Comparison of ENCODE assay signal across 10 cellular contexts in the genomic region with DNA sequence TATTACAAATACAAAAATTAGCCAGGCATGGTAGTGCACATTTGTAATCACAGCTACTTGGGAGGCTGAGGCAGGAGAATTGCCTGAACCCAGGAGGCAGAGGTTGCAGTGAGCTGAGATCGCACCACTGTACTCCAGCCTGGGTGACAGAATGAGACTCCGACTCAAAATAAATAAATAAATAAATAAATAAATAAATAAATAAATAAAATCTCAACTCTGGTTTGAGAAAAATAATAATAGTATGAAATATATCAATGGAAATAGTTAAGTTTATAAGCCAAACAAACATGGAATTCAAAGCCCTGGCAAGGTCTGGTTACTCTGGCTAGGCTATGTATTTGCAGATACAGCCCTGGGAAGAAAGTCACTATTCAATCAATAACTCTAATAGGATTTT. TPM values are rescaled to one million over a fixed set of nuclear protein-coding genes. Genes with fewer than 3 reads are reported as not detected.
DNase-seq lines count a peak whose midpoint lies in the region; ATAC-seq and TF ChIP-seq lines count a peak whose summit lies in the region.
"Not testable (repeated sequence)": the region's sequence is repeated elsewhere in the genome, so short reads cannot be mapped to it uniquely, and the experiment has no call there.
"Had no signal": no experiment of that assay in that cellular context is flagged by ENCODE, and none has a peak within 500 bp of the region (broad histone marks: within the 10 kb centered on the region; RNA-seq: fewer than 3 reads in every experiment).

No MANE protein-coding gene starts in this region.

- CTCF ChIA-PET in CD4-positive, alpha-beta memory T cell (lab: Charles Lee; ENCODE audit: partially characterized antibody), result interaction anchor here (1.6 to 3.4 kb wide), 2 partner anchors 65 to 93 kb away, joined by 3 to 25 read pairs; no protein-coding TSS in a partner anchor
- CTCF ChIA-PET in activated CD4-positive, alpha-beta memory T cell treated with anti-CD3 and anti-CD28 coated beads, Interleukin-2, amount 10 ng/mL, durations not matched to agents 7 days and 5 days (lab: Charles Lee), result interaction anchor here (1.4 kb wide), 1 partner anchor 93 kb away, joined by 3 read pairs; no protein-coding TSS in a partner anchor

- H4K20me1 ChIP-seq in KMS-11 (ENCODE audit: insufficient read depth), result not testable (repeated sequence)

- not testable (repeated sequence) for DNase-seq in CD4-positive, alpha-beta memory T cell; WERI-Rb-1; activated CD4-positive, alpha-beta memory T cell treated with anti-CD3 and anti-CD28 coated beads, Interleukin-2, amount 10 ng/mL, durations not matched to agents 7 days and 5 days; activated T-cell treated with anti-CD3 and anti-CD28 coated beads, Interleukin-2, amount 50 U/mL, for 72 hours; activated naive CD8-positive, alpha-beta T cell treated with anti-CD3 and anti-CD28 coated beads for 36 hours; effector memory CD4-positive, alpha-beta T cell; stimulated activated effector memory CD8-positive, alpha-beta T cell treated with anti-CD3 and anti-CD28 coated beads, Interleukin-12 subunit alpha, Interleukin-12 subunit beta, amount 100 ng/mL, for 72 hours (ENCODE audit: low spot score in 2 of 2)

- not testable (repeated sequence) for H3K9me3 Mint-ChIP-seq in CD4-positive, alpha-beta memory T cell; activated CD4-positive, alpha-beta memory T cell treated with anti-CD3 and anti-CD28 coated beads, Interleukin-2, amount 10 ng/mL, durations not matched to agents 7 days and 5 days; activated T-cell treated with anti-CD3 and anti-CD28 coated beads, Interleukin-2, amount 50 U/mL, for 72 hours; activated naive CD8-positive, alpha-beta T cell treated with anti-CD3 and anti-CD28 coated beads for 36 hours; stimulated activated effector memory CD8-positive, alpha-beta T cell treated with anti-CD3 and anti-CD28 coated beads, Interleukin-12 subunit alpha, Interleukin-12 subunit beta, amount 100 ng/mL, for 72 hours

- TF ChIP-seq CTCF in KMS-11 (conservative IDR thresholded peaks at IDR 0.05; ENCODE audit: low read depth, low read length); WERI-Rb-1 (IDR thresholded peaks at IDR 0.05; ENCODE audit: low read depth, low read length): not testable (repeated sequence)

- peaks cover 37 to 66% (median 49%) of the 10 kb centered on the region in 4 donors for H3K4me1 Mint-ChIP-seq in CD4-positive, alpha-beta memory T cell
- H3K4me1 Mint-ChIP-seq in activated CD4-positive, alpha-beta memory T cell treated with anti-CD3 and anti-CD28 coated beads, Interleukin-2, amount 10 ng/mL, durations not matched to agents 7 days and 5 days, result peaks cover 68% of the 10 kb centered on the region
- H3K4me1 Mint-ChIP-seq in activated T-cell treated with anti-CD3 and anti-CD28 coated beads, Interleukin-2, amount 50 U/mL, for 72 hours (ENCODE audit: low read depth), result peaks cover 81% of the 10 kb centered on the region
- H3K4me1 Mint-ChIP-seq in activated naive CD8-positive, alpha-beta T cell treated with anti-CD3 and anti-CD28 coated beads for 36 hours, result peaks cover 58% of the 10 kb centered on the region
- H3K4me1 Mint-ChIP-seq in stimulated activated effector memory CD8-positive, alpha-beta T cell treated with anti-CD3 and anti-CD28 coated beads, Interleukin-12 subunit alpha, Interleukin-12 subunit beta, amount 100 ng/mL, for 72 hours, result peaks cover 56% of the 10 kb centered on the region

- H3K4me3 Mint-ChIP-seq in CD4-positive, alpha-beta memory T cell, result peak overlapping the region in 2 of 8 donors; percentile 26 to 55
- not testable (repeated sequence) for H3K4me3 Mint-ChIP-seq in activated CD4-positive, alpha-beta memory T cell treated with anti-CD3 and anti-CD28 coated beads, Interleukin-2, amount 10 ng/mL, durations not matched to agents 7 days and 5 days; activated T-cell treated with anti-CD3 and anti-CD28 coated beads, Interleukin-2, amount 50 U/mL, for 72 hours; activated naive CD8-positive, alpha-beta T cell treated with anti-CD3 and anti-CD28 coated beads for 36 hours
- peak overlapping the region; percentile 36 for H3K4me3 Mint-ChIP-seq in stimulated activated effector memory CD8-positive, alpha-beta T cell treated with anti-CD3 and anti-CD28 coated beads, Interleukin-12 subunit alpha, Interleukin-12 subunit beta, amount 100 ng/mL, for 72 hours

- H3K79me2 ChIP-seq in KMS-11 (ENCODE audit: insufficient read depth, low read depth), result not testable (repeated sequence)

- H3K4me3 ChIP-seq in CD4-positive, alpha-beta memory T cell (ENCODE audit: low read length in 2 of 2); KMS-11 (IDR thresholded peaks at IDR 0.05; ENCODE audit: insufficient read depth, low read depth, low read length); WERI-Rb-1 (ENCODE audit: low read depth, low read length); effector memory CD4-positive, alpha-beta T cell (ENCODE audit: insufficient read depth, low read depth, low read length, poor library complexity, severe bottlenecking): not testable (repeated sequence)

- peak overlapping the region in 6 of 7 donors; percentile 77 to 92 (median 89) for H3K27ac Mint-ChIP-seq in CD4-positive, alpha-beta memory T cell
- H3K27ac Mint-ChIP-seq in activated CD4-positive, alpha-beta memory T cell treated with anti-CD3 and anti-CD28 coated beads, Interleukin-2, amount 10 ng/mL, durations not matched to agents 7 days and 5 days, result peak overlapping the region; percentile 61
- H3K27ac Mint-ChIP-seq in activated T-cell treated with anti-CD3 and anti-CD28 coated beads, Interleukin-2, amount 50 U/mL, for 72 hours, result peak overlapping the region; percentile 85
- H3K27ac Mint-ChIP-seq in activated naive CD8-positive, alpha-beta T cell treated with anti-CD3 and anti-CD28 coated beads for 36 hours, result peak overlapping the region; percentile 58
- peak overlapping the region; percentile 67 for H3K27ac Mint-ChIP-seq in stimulated activated effector memory CD8-positive, alpha-beta T cell treated with anti-CD3 and anti-CD28 coated beads, Interleukin-12 subunit alpha, Interleukin-12 subunit beta, amount 100 ng/mL, for 72 hours

- POLR2A ChIA-PET in CD4-positive, alpha-beta memory T cell (lab: Charles Lee; ENCODE audit: partially characterized antibody), result interaction anchor here (4.5 to 18.9 kb wide), 2 partner anchors 13 to 81 kb away, joined by 29 to 603 read pairs; a partner anchor contains a TSS
- POLR2A ChIA-PET in activated CD4-positive, alpha-beta memory T cell treated with anti-CD3 and anti-CD28 coated beads, Interleukin-2, amount 10 ng/mL, durations not matched to agents 7 days and 5 days (lab: Charles Lee), result interaction anchor here (1.3 to 21.2 kb wide), 5 partner anchors 20 to 80 kb away, joined by 3 to 1244 read pairs (median 5); a partner anchor contains a TSS

- H3K27me3 ChIP-seq in CD4-positive, alpha-beta memory T cell (ENCODE audit: insufficient read depth, low read length); KMS-11 (ENCODE audit: insufficient read depth, low read depth); WERI-Rb-1 (ENCODE audit: insufficient read depth, low read depth, severe bottlenecking); effector memory CD4-positive, alpha-beta T cell (replicated peaks; ENCODE audit: control insufficient read depth, insufficient read depth, low read length, poor library complexity, severe bottlenecking): not testable (repeated sequence)

- H3K36me3 Mint-ChIP-seq in CD4-positive, alpha-beta memory T cell; stimulated activated effector memory CD8-positive, alpha-beta T cell treated with anti-CD3 and anti-CD28 coated beads, Interleukin-12 subunit alpha, Interleukin-12 subunit beta, amount 100 ng/mL, for 72 hours: not testable (repeated sequence)
- peaks cover 39% of the 10 kb centered on the region for H3K36me3 Mint-ChIP-seq in activated CD4-positive, alpha-beta memory T cell treated with anti-CD3 and anti-CD28 coated beads, Interleukin-2, amount 10 ng/mL, durations not matched to agents 7 days and 5 days (ENCODE audit: low read depth)
- peaks cover 13 to 15% of the 10 kb centered on the region in 2 donors for H3K36me3 Mint-ChIP-seq in activated T-cell treated with anti-CD3 and anti-CD28 coated beads, Interleukin-2, amount 50 U/mL, for 72 hours (ENCODE audit: insufficient read depth in 2 of 2)
- H3K36me3 Mint-ChIP-seq in activated naive CD8-positive, alpha-beta T cell treated with anti-CD3 and anti-CD28 coated beads for 36 hours, result peaks cover 35% of the 10 kb centered on the region

- H3K4me2 ChIP-seq in KMS-11, result peak overlapping the region; percentile 75

- not testable (repeated sequence) for H3K9ac ChIP-seq in KMS-11

- not testable (repeated sequence) for H3K27ac ChIP-seq in CD4-positive, alpha-beta memory T cell (ENCODE audit: low read depth, low read length); KMS-11
- peak overlapping the region; percentile 27 for H3K27ac ChIP-seq in WERI-Rb-1
- H3K27ac ChIP-seq in effector memory CD4-positive, alpha-beta T cell (ENCODE audit: insufficient read depth, low read length, poor library complexity, severe bottlenecking), result peak overlapping the region; percentile 19

- intact Hi-C loops in CD4-positive, alpha-beta memory T cell (cut with micrococcal nuclease), result not testable (repeated sequence)

- H3K36me3 ChIP-seq in CD4-positive, alpha-beta memory T cell (ENCODE audit: insufficient read depth, low read length); KMS-11 (ENCODE audit: insufficient read depth); WERI-Rb-1; effector memory CD4-positive, alpha-beta T cell (ENCODE audit: control insufficient read depth, insufficient read depth, low read length): not testable (repeated sequence)

- H3K4me1 ChIP-seq in CD4-positive, alpha-beta memory T cell (ENCODE audit: insufficient read depth, low read length), result peaks cover 75% of the 10 kb centered on the region
- peaks cover 89% of the 10 kb centered on the region for H3K4me1 ChIP-seq in KMS-11 (ENCODE audit: low read depth, poor library complexity, severe bottlenecking)
- H3K4me1 ChIP-seq in effector memory CD4-positive, alpha-beta T cell (ENCODE audit: control insufficient read depth, insufficient read depth, low read length, poor library complexity, severe bottlenecking), result peaks cover 50% of the 10 kb centered on the region

- H3K9me3 ChIP-seq in CD4-positive, alpha-beta memory T cell (ENCODE audit: control insufficient read depth in 1 of 2, low read length in 2 of 2); WERI-Rb-1 (ENCODE audit: severe bottlenecking); effector memory CD4-positive, alpha-beta T cell (ENCODE audit: control insufficient read depth, low read length): not testable (repeated sequence)

- not testable (repeated sequence) for ATAC-seq in activated T-cell treated with anti-CD3 and anti-CD28 coated beads, Interleukin-2, amount 50 U/mL, for 72 hours (replicated peaks in 1 of 2); stimulated activated effector memory CD8-positive, alpha-beta T cell treated with anti-CD3 and anti-CD28 coated beads, Interleukin-12 subunit alpha, Interleukin-12 subunit beta, amount 100 ng/mL, for 72 hours

- not testable (repeated sequence) for H2AFZ ChIP-seq in KMS-11 (ENCODE audit: low read depth)

- H3K27me3 Mint-ChIP-seq in CD4-positive, alpha-beta memory T cell; activated CD4-positive, alpha-beta memory T cell treated with anti-CD3 and anti-CD28 coated beads, Interleukin-2, amount 10 ng/mL, durations not matched to agents 7 days and 5 days; activated T-cell treated with anti-CD3 and anti-CD28 coated beads, Interleukin-2, amount 50 U/mL, for 72 hours (ENCODE audit: low read depth); activated naive CD8-positive, alpha-beta T cell treated with anti-CD3 and anti-CD28 coated beads for 36 hours: not testable (repeated sequence)

RNA-seq across cellular contexts. Expression of a gene that starts 45.7 kb away (rescaled TPM):
- total RNA-seq in CD4-positive, alpha-beta memory T cell, result under 1 TPM; 0.19 to 0.20 TPM
- not detected for polyA plus RNA-seq in CD4-positive, alpha-beta memory T cell
- under 1 TPM; 0.13 to 0.15 TPM for total RNA-seq in activated CD4-positive, alpha-beta memory T cell treated with anti-CD3 and anti-CD28 coated beads, Interleukin-2, amount 10 ng/mL, durations not matched to agents 7 days and 5 days
- 1 to 10 TPM; 1.4 to 1.5 TPM for total RNA-seq in activated T-cell treated with anti-CD3 and anti-CD28 coated beads, Interleukin-2, amount 50 U/mL, for 72 hours
- 1 to 10 TPM; 7.5 to 7.8 TPM for total RNA-seq in activated naive CD8-positive, alpha-beta T cell treated with anti-CD3 and anti-CD28 coated beads for 36 hours
- total RNA-seq: GM23248 had no signal
- polyA plus RNA-seq: AG04450, GM23248 had no signal

RNA-seq across cellular contexts. Expression of a gene that starts 53.5 kb away (rescaled TPM):
- total RNA-seq in CD4-positive, alpha-beta memory T cell, result 10 to 100 TPM; 19.5 to 22.5 TPM
- 10 to 100 TPM in 1 of 2 donors, 1 to 10 TPM in 1; 4.0 to 20.5 TPM for polyA plus RNA-seq in CD4-positive, alpha-beta memory T cell
- 10 to 100 TPM; 79.8 to 83.9 TPM for total RNA-seq in activated CD4-positive, alpha-beta memory T cell treated with anti-CD3 and anti-CD28 coated beads, Interleukin-2, amount 10 ng/mL, durations not matched to agents 7 days and 5 days
- 100 to 1,000 TPM in 1 of 2 donors, 10 to 100 TPM in 1; 91.9 to 100 TPM for total RNA-seq in activated T-cell treated with anti-CD3 and anti-CD28 coated beads, Interleukin-2, amount 50 U/mL, for 72 hours
- total RNA-seq in activated naive CD8-positive, alpha-beta T cell treated with anti-CD3 and anti-CD28 coated beads for 36 hours, result 10 to 100 TPM; 30.4 to 34.7 TPM
